ENCODE assay signal across 9 cellular contexts in genomic region chr17:2024572-2025219, GRCh38. TPM values are rescaled to one million over a fixed set of nuclear protein-coding genes. Genes with fewer than 3 reads are reported as not detected.
DNase-seq lines count a peak whose midpoint lies in the region; ATAC-seq and TF ChIP-seq lines count a peak whose summit lies in the region.
"Had no signal": no experiment of that assay in that cellular context is flagged by ENCODE, and none has a peak within 500 bp of the region (broad histone marks: within the 10 kb centered on the region; RNA-seq: fewer than 3 reads in every experiment).

No MANE protein-coding gene starts in this region.

- peak; percentile 37 for DNase-seq in activated T-cell treated with anti-CD3 and anti-CD28 coated beads, Interleukin-2, amount 50 U/mL, for 1 hour
- DNase-seq in activated T-cell treated with anti-CD3 and anti-CD28 coated beads for 4 hours: no peak
- no peak for DNase-seq in activated naive CD8-positive, alpha-beta T cell treated with anti-CD3 and anti-CD28 coated beads, Interleukin-2, amount 10 ng/mL, durations not matched to agents 7 days and 5 days
- DNase-seq in left lung: no peak
- DNase-seq in tibial artery: no peak
- DNase-seq in D341Med (ENCODE audit: low spot score): no peak
- no peak for DNase-seq in middle frontal gyrus (ENCODE audit: extremely low spot score, low spot score)

- no peaks in the 10 kb centered on the region for H3K9me3 Mint-ChIP-seq in activated naive CD8-positive, alpha-beta T cell treated with anti-CD3 and anti-CD28 coated beads, Interleukin-2, amount 10 ng/mL, durations not matched to agents 7 days and 5 days

- peaks cover 20 to 95% of the 10 kb centered on the region in 2 donors for H3K27me3 ChIP-seq in left lung
- H3K27me3 ChIP-seq in tibial artery: peaks cover 0 to 70% of the 10 kb centered on the region in 2 donors

- H3K27ac ChIP-seq in left lung (no peak overlapping the region), tibial artery (no peak overlapping the region)
- H3K27ac ChIP-seq: epithelial cell of prostate had no signal

- H3K36me3 ChIP-seq in left lung: no peaks in the 10 kb centered on the region
- H3K36me3 ChIP-seq in tibial artery: no peaks in the 10 kb centered on the region

- H3K4me1 ChIP-seq in left lung (peaks cover 14 to 37% of the 10 kb centered on the region in 2 donors), tibial artery (peaks cover 0 to 42% (median 34%) of the 10 kb centered on the region in 4 donors)

- TF ChIP-seq CTCF in left lung (IDR thresholded peaks at IDR 0.05) (no peak), tibial artery (IDR thresholded peaks at IDR 0.05) (no peak)

- no peaks in the 10 kb centered on the region for H3K9me3 ChIP-seq in left lung
- H3K9me3 ChIP-seq in tibial artery: no peaks in the 10 kb centered on the region

- H3K4me3 ChIP-seq in left lung (peak overlapping the region; percentile 42 to 51), tibial artery (peak overlapping the region; percentile 50 to 67)

- ATAC-seq in activated naive CD8-positive, alpha-beta T cell treated with anti-CD3 and anti-CD28 coated beads, Interleukin-2, amount 10 ng/mL, durations not matched to agents 7 days and 5 days (ENCODE audit: low read depth): peak; percentile 13
- ATAC-seq in left lung (no peak), GM19452 (IDR thresholded peaks at IDR 0.05; ENCODE audit: unreplicated experiment) (no peak)

- peaks cover 4% of the 10 kb centered on the region for H3K4me1 Mint-ChIP-seq in activated naive CD8-positive, alpha-beta T cell treated with anti-CD3 and anti-CD28 coated beads, Interleukin-2, amount 10 ng/mL, durations not matched to agents 7 days and 5 days

- POLR2A ChIA-PET in activated naive CD8-positive, alpha-beta T cell treated with anti-CD3 and anti-CD28 coated beads, Interleukin-2, amount 10 ng/mL, durations not matched to agents 7 days and 5 days (lab: Charles Lee): interaction anchor here (1.2 kb wide), 2 partner anchors 13 to 24 kb away, joined by 3 read pairs; no protein-coding TSS in a partner anchor

- no peaks in the 10 kb centered on the region for H3K36me3 Mint-ChIP-seq in activated naive CD8-positive, alpha-beta T cell treated with anti-CD3 and anti-CD28 coated beads, Interleukin-2, amount 10 ng/mL, durations not matched to agents 7 days and 5 days

- H3K4me3 Mint-ChIP-seq in activated naive CD8-positive, alpha-beta T cell treated with anti-CD3 and anti-CD28 coated beads, Interleukin-2, amount 10 ng/mL, durations not matched to agents 7 days and 5 days: peak overlapping the region; percentile 47

- peaks cover 65% of the 10 kb centered on the region for H3K27me3 Mint-ChIP-seq in activated naive CD8-positive, alpha-beta T cell treated with anti-CD3 and anti-CD28 coated beads, Interleukin-2, amount 10 ng/mL, durations not matched to agents 7 days and 5 days

- H3K27ac Mint-ChIP-seq in activated naive CD8-positive, alpha-beta T cell treated with anti-CD3 and anti-CD28 coated beads, Interleukin-2, amount 10 ng/mL, durations not matched to agents 7 days and 5 days: no peak overlapping the region

- intact Hi-C loops in left lung (cut with DNase I) (loop anchor here in 1 of 2 donors (5.0 kb wide), 1 partner anchor 117 kb away; no protein-coding TSS in a partner anchor), tibial artery (cut with DNase I; ENCODE audit: low total_unique reads) (loop anchor here (5.0 kb wide), 1 partner anchor 112 kb away; no protein-coding TSS in a partner anchor)

RNA-seq across cellular contexts. Expression of gene RTN4RL1, which starts 0.4 kb away (rescaled TPM):
- total RNA-seq in activated naive CD8-positive, alpha-beta T cell treated with anti-CD3 and anti-CD28 coated beads, Interleukin-2, amount 10 ng/mL, durations not matched to agents 7 days and 5 days: under 1 TPM; 0.22 to 0.45 TPM
- total RNA-seq in left lung: 1 to 10 TPM; 2.7 to 5.1 TPM

RNA-seq across cellular contexts. Expression of gene DPH1, which starts 5.3 kb away (rescaled TPM):
- 10 to 100 TPM; 45.7 to 46.4 TPM for total RNA-seq in activated naive CD8-positive, alpha-beta T cell treated with anti-CD3 and anti-CD28 coated beads, Interleukin-2, amount 10 ng/mL, durations not matched to agents 7 days and 5 days
- total RNA-seq in left lung: 10 to 100 TPM; 30.7 to 36.0 TPM

RNA-seq across cellular contexts. Expression of gene OVCA2, which starts 17.1 kb away (rescaled TPM):
- 10 to 100 TPM; 32.0 to 35.5 TPM for total RNA-seq in activated naive CD8-positive, alpha-beta T cell treated with anti-CD3 and anti-CD28 coated beads, Interleukin-2, amount 10 ng/mL, durations not matched to agents 7 days and 5 days
- 10 to 100 TPM; 26.1 to 28.7 TPM for total RNA-seq in left lung

RNA-seq across cellular contexts. Expression of gene HIC1, which starts 30.2 kb away (rescaled TPM):
- total RNA-seq in activated naive CD8-positive, alpha-beta T cell treated with anti-CD3 and anti-CD28 coated beads, Interleukin-2, amount 10 ng/mL, durations not matched to agents 7 days and 5 days: 10 to 100 TPM; 62.1 to 64.3 TPM
- 10 to 100 TPM; 25.5 to 28.2 TPM for total RNA-seq in left lung
